Comparison of ENCODE assay signal across 28 cellular contexts in genomic region chr3:81027344-81027743, GRCh38.
"Had no signal": no experiment of that assay in that cellular context is flagged by ENCODE, and none has a peak within 500 bp of the region (broad histone marks: within the 10 kb centered on the region; RNA-seq: fewer than 3 reads in every experiment).

No MANE protein-coding gene starts in this region.

- H3K4me1 ChIP-seq: pancreas, prostate gland, right lobe of liver, sigmoid colon, thyroid gland, tibial nerve, upper lobe of left lung, vagina had no signal

- ATAC-seq: naive thymus-derived CD4-positive, alpha-beta T cell; natural killer cell; right cardiac atrium; right lobe of liver; stimulated activated memory B cell treated with anti-CD40 and anti-IgM and Interleukin-4, amounts not matched to agents 10 μg/mL and 1 μg/mL and 100 μg/mL, for 72 hours; stimulated activated naive CD8-positive, alpha-beta T cell treated with anti-CD3 and anti-CD28 coated beads, Interleukin-15, amount 100 ng/mL, for 72 hours; stimulated activated naive CD8-positive, alpha-beta T cell treated with anti-CD3 and anti-CD28 coated beads, Interleukin-15, Interleukin-2, amounts not matched to agents 100 U/mL and 50 U/mL, for 24 hours had no signal

- H3K36me3 ChIP-seq: neutrophil, pancreas, prostate gland, right lobe of liver, sigmoid colon, thoracic aorta, thyroid gland, tibial nerve, upper lobe of left lung, vagina had no signal

- H3K9me3 ChIP-seq: neutrophil, pancreas, prostate gland, right lobe of liver, sigmoid colon, thoracic aorta, thyroid gland, tibial nerve, upper lobe of left lung, vagina had no signal

- FAIRE-seq: pancreas, small intestine, urothelium cell line had no signal

- H3K27me3 ChIP-seq: neutrophil, pancreas, right lobe of liver, sigmoid colon, thyroid gland, tibial nerve, upper lobe of left lung, vagina had no signal

- H3K4me3 Mint-ChIP-seq: naive thymus-derived CD4-positive, alpha-beta T cell; natural killer cell; nephron; neural crest cell; stimulated activated memory B cell treated with anti-CD40 and anti-IgM and Interleukin-4, amounts not matched to agents 10 μg/mL and 1 μg/mL and 100 μg/mL, for 72 hours; stimulated activated naive CD8-positive, alpha-beta T cell treated with anti-CD3 and anti-CD28 coated beads, Interleukin-15, amount 100 ng/mL, for 72 hours had no signal

- H3K27ac Mint-ChIP-seq: naive thymus-derived CD4-positive, alpha-beta T cell; natural killer cell; nephron; stimulated activated memory B cell treated with anti-CD40 and anti-IgM and Interleukin-4, amounts not matched to agents 10 μg/mL and 1 μg/mL and 100 μg/mL, for 72 hours; stimulated activated naive CD8-positive, alpha-beta T cell treated with anti-CD3 and anti-CD28 coated beads, Interleukin-15, amount 100 ng/mL, for 72 hours had no signal

- H3K27me3 Mint-ChIP-seq: naive thymus-derived CD4-positive, alpha-beta T cell; stimulated activated memory B cell treated with anti-CD40 and anti-IgM and Interleukin-4, amounts not matched to agents 10 μg/mL and 1 μg/mL and 100 μg/mL, for 72 hours; stimulated activated naive CD8-positive, alpha-beta T cell treated with anti-CD3 and anti-CD28 coated beads, Interleukin-15, amount 100 ng/mL, for 72 hours had no signal

- H3K4me3 ChIP-seq: pancreas, prostate gland, right lobe of liver, sigmoid colon, thoracic aorta, thyroid gland, tibial nerve, upper lobe of left lung, vagina had no signal

- H3K9me3 Mint-ChIP-seq: nephron, neural crest cell had no signal

- DNase-seq: naive thymus-derived CD4-positive, alpha-beta T cell; natural killer cell; nucleus accumbens; pancreas; right cardiac atrium; right lobe of liver; sigmoid colon; small intestine; stimulated activated CD4-positive, alpha-beta T cell treated with anti-CD3 and anti-CD28 coated beads, Interleukin-12 subunit alpha, Interleukin-12 subunit beta, amount 100 ng/mL, for 4 hours; stimulated activated CD4-positive, alpha-beta T cell treated with anti-CD3 and anti-CD28 coated beads, Interleukin-1b, Interleukin-23, amount 100 ng/mL, for 48 hours; stimulated activated CD4-positive, alpha-beta T cell treated with anti-CD3 and anti-CD28 coated beads, Interleukin-4, amount 100 ng/mL, for 1 hour; stimulated activated CD4-positive, alpha-beta T cell treated with anti-CD3 and anti-CD28 coated beads, Interleukin-4, amount 100 ng/mL, for 4 hours; stimulated activated CD8-positive, alpha-beta memory T cell treated with anti-CD3 and anti-CD28 coated beads, Interleukin-4, amount 100 ng/mL, for 48 hours; stimulated activated naive CD4-positive, alpha-beta T cell; stimulated activated naive CD8-positive, alpha-beta T cell treated with anti-CD3 and anti-CD28 coated beads, Interleukin-15, amount 100 ng/mL, for 72 hours; stimulated activated naive CD8-positive, alpha-beta T cell treated with anti-CD3 and anti-CD28 coated beads, Interleukin-15, Interleukin-2, amounts not matched to agents 100 U/mL and 50 U/mL, for 24 hours; thyroid gland; trophoblast cell had no signal

- H3K4me1 Mint-ChIP-seq: naive thymus-derived CD4-positive, alpha-beta T cell; natural killer cell; nephron; neural crest cell; stimulated activated memory B cell treated with anti-CD40 and anti-IgM and Interleukin-4, amounts not matched to agents 10 μg/mL and 1 μg/mL and 100 μg/mL, for 72 hours; stimulated activated naive CD8-positive, alpha-beta T cell treated with anti-CD3 and anti-CD28 coated beads, Interleukin-15, amount 100 ng/mL, for 72 hours had no signal

- H3K27ac ChIP-seq: neutrophil, pancreas, prostate gland, right lobe of liver, sigmoid colon, thoracic aorta, thyroid gland, tibial nerve, upper lobe of left lung, vagina had no signal

- H3K36me3 Mint-ChIP-seq: naive thymus-derived CD4-positive, alpha-beta T cell; natural killer cell; stimulated activated memory B cell treated with anti-CD40 and anti-IgM and Interleukin-4, amounts not matched to agents 10 μg/mL and 1 μg/mL and 100 μg/mL, for 72 hours had no signal
